8 cellular contexts compared by ENCODE assay signal in genomic region chr16:1048442-1049112, GRCh38. TPM values are rescaled to one million over a fixed set of nuclear protein-coding genes. Genes with fewer than 3 reads are reported as not detected.
A peak's percentile ranks its signal among the peaks of the same experiment; 100 is the strongest.
DNase-seq lines count a peak whose midpoint lies in the region; ATAC-seq and TF ChIP-seq lines count a peak whose summit lies in the region.

No MANE protein-coding gene starts in this region.

- H3K4me1 ChIP-seq in SJCRH30 (peaks cover 68% of the 10 kb centered on the region), stomach (peaks cover 0 to 28% (median 19%) of the 10 kb centered on the region in 4 donors), tibial artery (peaks cover 0 to 35% (median 7%) of the 10 kb centered on the region in 4 donors)

- 14 to 38% (median 16%) methylated on average over 11 to 37 of the region's 37 CpGs; no CpG with 5 or more reads in 1 of the 5 donors for WGBS in stomach, 5 donors

- H3K4me3 Mint-ChIP-seq in activated CD8-positive, alpha-beta memory T cell treated with anti-CD3 and anti-CD28 coated beads, Interleukin-2, amount 10 ng/mL, durations not matched to agents 7 days and 5 days, result no peak overlapping the region

- no peaks in the 10 kb centered on the region for H3K36me3 Mint-ChIP-seq in activated CD8-positive, alpha-beta memory T cell treated with anti-CD3 and anti-CD28 coated beads, Interleukin-2, amount 10 ng/mL, durations not matched to agents 7 days and 5 days

- ATAC-seq in activated CD8-positive, alpha-beta memory T cell treated with anti-CD3 and anti-CD28 coated beads, Interleukin-2, amount 10 ng/mL, durations not matched to agents 7 days and 5 days, result peak; percentile 38
- ATAC-seq in left cardiac atrium, result peak; percentile 72 to 80

- CTCF ChIA-PET in activated CD8-positive, alpha-beta memory T cell treated with anti-CD3 and anti-CD28 coated beads, Interleukin-2, amount 10 ng/mL, durations not matched to agents 7 days and 5 days (lab: Charles Lee), result no interaction called here

- H3K27me3 ChIP-seq in SJCRH30 (no peaks in the 10 kb centered on the region), stomach (peaks cover 0 to 99% (median 56%) of the 10 kb centered on the region in 3 donors), tibial artery (peaks cover 0 to 98% of the 10 kb centered on the region in 2 donors)

- H3K4me3 ChIP-seq in SJCRH30, result peak overlapping the region; percentile 42
- no peak overlapping the region for H3K4me3 ChIP-seq in stomach
- no peak overlapping the region for H3K4me3 ChIP-seq in tibial artery

- peak overlapping the region; percentile 85 for H3K27ac ChIP-seq in SJCRH30
- no peak overlapping the region for H3K27ac ChIP-seq in stomach
- no peak overlapping the region for H3K27ac ChIP-seq in tibial artery

- TF ChIP-seq POLR2A in stomach (IDR thresholded peaks at IDR 0.05), result no peak

- no peaks in the 10 kb centered on the region for H3K36me3 ChIP-seq in SJCRH30
- no peaks in the 10 kb centered on the region for H3K36me3 ChIP-seq in stomach
- H3K36me3 ChIP-seq in tibial artery, result no peaks in the 10 kb centered on the region

- no peak overlapping the region for H3K27ac Mint-ChIP-seq in activated CD8-positive, alpha-beta memory T cell treated with anti-CD3 and anti-CD28 coated beads, Interleukin-2, amount 10 ng/mL, durations not matched to agents 7 days and 5 days

- H3K9me3 ChIP-seq in SJCRH30 (replicated peaks) (no peaks in the 10 kb centered on the region), stomach (no peaks in the 10 kb centered on the region), tibial artery (no peaks in the 10 kb centered on the region)

- H3K9me3 Mint-ChIP-seq in activated CD8-positive, alpha-beta memory T cell treated with anti-CD3 and anti-CD28 coated beads, Interleukin-2, amount 10 ng/mL, durations not matched to agents 7 days and 5 days (ENCODE audit: low read depth), result no peaks in the 10 kb centered on the region

- H3K27me3 Mint-ChIP-seq in activated CD8-positive, alpha-beta memory T cell treated with anti-CD3 and anti-CD28 coated beads, Interleukin-2, amount 10 ng/mL, durations not matched to agents 7 days and 5 days, result no peaks in the 10 kb centered on the region

- intact Hi-C loops in left cardiac atrium (cut with DNase I), result no loop called here
- intact Hi-C loops in stomach (cut with DNase I; ENCODE audit: low total_unique reads), result no loop called here
- intact Hi-C loops in tibial artery (cut with DNase I; ENCODE audit: low total_unique reads), result no loop called here

- H3K4me1 Mint-ChIP-seq in activated CD8-positive, alpha-beta memory T cell treated with anti-CD3 and anti-CD28 coated beads, Interleukin-2, amount 10 ng/mL, durations not matched to agents 7 days and 5 days, result no peaks in the 10 kb centered on the region

- TF ChIP-seq CTCF in stomach (IDR thresholded peaks at IDR 0.05), result no peak
- no peak for TF ChIP-seq CTCF in tibial artery (IDR thresholded peaks at IDR 0.05)

- TF ChIP-seq EP300 in stomach (IDR thresholded peaks at IDR 0.05), result no peak

- DNase-seq in activated CD8-positive, alpha-beta memory T cell treated with anti-CD3 and anti-CD28 coated beads, Interleukin-2, amount 10 ng/mL, durations not matched to agents 7 days and 5 days, result no peak
- no peak for DNase-seq in activated CD8-positive, alpha-beta memory T cell treated with anti-CD3 and anti-CD28 coated beads, Interleukin-2, amount 50 U/mL, for 48 hours
- DNase-seq in SJCRH30 (peak; percentile 96 to 97), left cardiac atrium (peak; percentile 75), stomach (peak; percentile 39), tibial artery (no peak), NCI-H1105 (lab: John Stamatoyannopoulos, UW) (no peak)
- no peak for DNase-seq in stimulated activated naive CD4-positive, alpha-beta T cell treated with Interleukin-2 at 50 U/mL for 16 hours (lab: John Stamatoyannopoulos, UW)

RNA-seq across cellular contexts. Expression of gene SSTR5, which starts 24.0 kb away (rescaled TPM):
- not detected for total RNA-seq in activated CD8-positive, alpha-beta memory T cell treated with anti-CD3 and anti-CD28 coated beads, Interleukin-2, amount 10 ng/mL, durations not matched to agents 7 days and 5 days
- 3.7 and 4.5 TPM in 2 replicates for total RNA-seq in SJCRH30 (2014; rRNA removed; shearing (Covaris generic))
- total RNA-seq in left cardiac atrium, result 10 to 100 TPM in 1 of 2 donors, 1 to 10 TPM in 1; 1.3 to 10.7 TPM
- not detected for total RNA-seq in stomach
- polyA plus RNA-seq in stomach, result under 1 TPM in 1 of 3 donors, not detected in 2; 0.13 TPM

RNA-seq across cellular contexts. Expression of gene C1QTNF8, which starts 47.5 kb away (rescaled TPM):
- total RNA-seq in activated CD8-positive, alpha-beta memory T cell treated with anti-CD3 and anti-CD28 coated beads, Interleukin-2, amount 10 ng/mL, durations not matched to agents 7 days and 5 days, result not detected
- not detected in 2 replicates for total RNA-seq in SJCRH30 (2014; rRNA removed; shearing (Covaris generic))
- not detected for total RNA-seq in left cardiac atrium
- not detected for total RNA-seq in stomach
- polyA plus RNA-seq in stomach, result not detected

Comparison
In these comparisons a context has a peak if more than half of its experiments do, and no peak if none do; other contexts are left out.
1. DNase-seq: peak in SJCRH30 (2 of 2), left cardiac atrium (single experiment) and stomach (single experiment); none in activated CD8-positive, alpha-beta memory T cell treated with anti-CD3 and anti-CD28 coated beads, Interleukin-2, amount 10 ng/mL, durations not matched to agents 7 days and 5 days (single experiment), activated CD8-positive, alpha-beta memory T cell treated with anti-CD3 and anti-CD28 coated beads, Interleukin-2, amount 50 U/mL, for 48 hours (single experiment), stimulated activated naive CD4-positive, alpha-beta T cell treated with Interleukin-2 at 50 U/mL for 16 hours (single experiment), tibial artery (0 of 2) and NCI-H1105 (single experiment).